ENCODE assay signal across 8 cellular contexts in genomic region chr19:49442793-49443365, GRCh38. TPM values are rescaled to one million over a fixed set of nuclear protein-coding genes. Genes with fewer than 3 reads are reported as not detected.
A peak's percentile ranks its signal among the peaks of the same experiment; 100 is the strongest.
DNase-seq lines count a peak whose midpoint lies in the region; ATAC-seq and TF ChIP-seq lines count a peak whose summit lies in the region.

No MANE protein-coding gene starts in this region.

- H3K4me1 ChIP-seq in esophagus muscularis mucosa (peaks cover 17 to 46% (median 35%) of the 10 kb centered on the region in 4 donors), tibial artery (peaks cover 0 to 21% (median 10%) of the 10 kb centered on the region in 4 donors)

- peak overlapping the region; percentile 58 to 84 (median 64) for H3K4me3 ChIP-seq in esophagus muscularis mucosa
- H3K4me3 ChIP-seq in tibial artery, result peak overlapping the region; percentile 57 to 80

- H3K27ac ChIP-seq in esophagus muscularis mucosa (replicated peaks in 1 of 4) (peak overlapping the region; percentile 71 to 90 (median 76)), tibial artery (peak overlapping the region; percentile 74 to 77)

- H3K36me3 ChIP-seq in esophagus muscularis mucosa (peaks cover 0 to 19% (median 10%) of the 10 kb centered on the region in 4 donors), tibial artery (peaks cover 0 to 17% (median 7%) of the 10 kb centered on the region in 3 donors)

- ATAC-seq in HG03066 (IDR thresholded peaks at IDR 0.05; ENCODE audit: low read depth, unreplicated experiment), result peak; percentile 9

- peaks cover 0 to 53% (median 28%) of the 10 kb centered on the region in 4 donors for H3K27me3 ChIP-seq in esophagus muscularis mucosa
- H3K27me3 ChIP-seq in tibial artery, result peaks cover 0 to 47% of the 10 kb centered on the region in 2 donors

- H3K9me3 ChIP-seq in esophagus muscularis mucosa, result no peaks in the 10 kb centered on the region
- H3K9me3 ChIP-seq in tibial artery, result no peaks in the 10 kb centered on the region

- 0% methylated on average over 12 of the region's 41 CpGs for WGBS in esophagus muscularis mucosa

- TF ChIP-seq EP300 in esophagus muscularis mucosa (IDR thresholded peaks at IDR 0.05), result no peak

- no peak for TF ChIP-seq POLR2A in esophagus muscularis mucosa (IDR thresholded peaks at IDR 0.05; ENCODE audit: low read depth)

- DNase-seq in activated T-cell treated with anti-CD3 and anti-CD28 coated beads for 48 hours (ENCODE audit: low read depth) (peak; percentile 60), activated T-cell treated with anti-CD3 and anti-CD28 coated beads for 4 hours (no peak), NCI-H524 (lab: John Stamatoyannopoulos, UW) (peak; percentile 90 to 92), esophagus muscularis mucosa (ENCODE audit: extremely low spot score) (peak; percentile 98), myocyte (ENCODE audit: low read depth) (peak; percentile 92), tibial artery (peak; percentile 96 to 97)
- DNase-seq in activated CD8-positive, alpha-beta memory T cell treated with anti-CD3 and anti-CD28 coated beads, Interleukin-2, amount 50 U/mL, for 4 hours, result peak; percentile 55

- TF ChIP-seq CTCF in esophagus muscularis mucosa (IDR thresholded peaks at IDR 0.05) (no peak), tibial artery (IDR thresholded peaks at IDR 0.05) (no peak)

- intact Hi-C loops in esophagus muscularis mucosa (cut with DNase I) (loop anchor here (1.0 to 5.0 kb wide), 3 partner anchors 51 to 216 kb away; no protein-coding TSS in a partner anchor), tibial artery (cut with DNase I; ENCODE audit: low total_unique reads) (loop anchor here (2.0 to 10.0 kb wide), 2 partner anchors 50 to 178 kb away; no protein-coding TSS in a partner anchor)

RNA-seq across cellular contexts. Expression of gene SLC17A7, which starts 1.6 kb away (rescaled TPM):
- total RNA-seq in esophagus muscularis mucosa (1 to 10 TPM in 2 of 4 donors, under 1 TPM in 2; 0.83 to 5.2 (median 1.3) TPM), myocyte (0.05 and 0.31 TPM in 2 replicates)
- polyA plus RNA-seq in myocyte (2012), result 0.20 TPM

RNA-seq across cellular contexts. Expression of gene PIH1D1, which starts 8.7 kb away (rescaled TPM):
- total RNA-seq in esophagus muscularis mucosa, result 10 to 100 TPM; 73.6 to 84.0 (median 78.4) TPM
- 53.7 and 59.3 TPM in 2 replicates for total RNA-seq in myocyte
- 75.2 TPM for polyA plus RNA-seq in myocyte (2012)

RNA-seq across cellular contexts. Expression of gene ALDH16A1, which starts 10.1 kb away (rescaled TPM):
- total RNA-seq in esophagus muscularis mucosa (10 to 100 TPM; 22.1 to 29.1 (median 26.2) TPM), myocyte (14.4 and 17.3 TPM in 2 replicates)
- polyA plus RNA-seq in myocyte (2012), result 9.8 TPM

RNA-seq across cellular contexts. Expression of gene GFY, which starts 17.7 kb away (rescaled TPM):
- not detected for total RNA-seq in esophagus muscularis mucosa
- not detected in 2 replicates for total RNA-seq in myocyte
- polyA plus RNA-seq in myocyte (2012), result not detected

RNA-seq across cellular contexts. Expression of gene PTH2, which starts 19.6 kb away (rescaled TPM):
- not detected for total RNA-seq in esophagus muscularis mucosa
- total RNA-seq in myocyte, result not detected in 2 replicates
- polyA plus RNA-seq in myocyte (2012), result not detected
